In genomic region chr6:43506667-43507471, GRCh38 we compare ENCODE assay signal across 8 cellular contexts. TPM values are rescaled to one million over a fixed set of nuclear protein-coding genes. Genes with fewer than 3 reads are reported as not detected.
DNase-seq lines count a peak whose midpoint lies in the region; ATAC-seq and TF ChIP-seq lines count a peak whose summit lies in the region.

No MANE protein-coding gene starts in this region.

- H3K27me3 Mint-ChIP-seq in activated naive CD8-positive, alpha-beta T cell treated with anti-CD3 and anti-CD28 coated beads, Interleukin-2, amount 50 U/mL, for 24 hours: peaks cover 16% of the 10 kb centered on the region

- H3K36me3 ChIP-seq in psoas muscle (ENCODE audit: insufficient read depth in 1 of 2, low read depth in 1 of 2): peaks cover 0 to 57% of the 10 kb centered on the region in 2 donors
- peaks cover 0 to 14% of the 10 kb centered on the region in 2 donors for H3K36me3 ChIP-seq in aorta (ENCODE audit: control insufficient read depth in 1 of 2, insufficient read depth in 2 of 2, low read length in 1 of 2)

- H3K4me3 Mint-ChIP-seq in activated naive CD8-positive, alpha-beta T cell treated with anti-CD3 and anti-CD28 coated beads, Interleukin-2, amount 50 U/mL, for 24 hours: no peak overlapping the region

- peaks cover 15% of the 10 kb centered on the region for H3K36me3 Mint-ChIP-seq in activated naive CD8-positive, alpha-beta T cell treated with anti-CD3 and anti-CD28 coated beads, Interleukin-2, amount 50 U/mL, for 24 hours (ENCODE audit: low read depth)

- H3K27ac ChIP-seq in psoas muscle: no peak overlapping the region
- H3K27ac ChIP-seq in aorta (ENCODE audit: low read depth in 1 of 2, low read length in 2 of 2): no peak overlapping the region

- H3K9me3 ChIP-seq in psoas muscle (no peaks in the 10 kb centered on the region), aorta (ENCODE audit: control insufficient read depth, low read length) (no peaks in the 10 kb centered on the region)

- no peaks in the 10 kb centered on the region for H3K9me3 Mint-ChIP-seq in activated naive CD8-positive, alpha-beta T cell treated with anti-CD3 and anti-CD28 coated beads, Interleukin-2, amount 50 U/mL, for 24 hours

- no peak overlapping the region for H3K4me3 ChIP-seq in psoas muscle
- no peak overlapping the region for H3K4me3 ChIP-seq in aorta (ENCODE audit: low read length in 2 of 2)

- ATAC-seq in GM21576 (IDR thresholded peaks at IDR 0.05; ENCODE audit: unreplicated experiment) (peak; percentile 54), psoas muscle (peak; percentile 71 to 78 (median 77)), aorta (ENCODE audit: low FRiP score) (peak; percentile 76)
- peak; percentile 79 for ATAC-seq in activated naive CD8-positive, alpha-beta T cell treated with anti-CD3 and anti-CD28 coated beads, Interleukin-2, amount 50 U/mL, for 24 hours

- 23 to 27% (median 26%) methylated on average over 14 of the region's 14 CpGs for WGBS in psoas muscle, 3 donors
- WGBS in aorta, 2 donors: 26 to 27% methylated on average over 14 of the region's 14 CpGs

- peaks cover 0 to 9% (median 0%) of the 10 kb centered on the region in 3 donors for H3K27me3 ChIP-seq in psoas muscle (ENCODE audit: insufficient read depth in 3 of 3, low read length in 2 of 3)
- H3K27me3 ChIP-seq in aorta (ENCODE audit: control insufficient read depth in 1 of 2, insufficient read depth in 2 of 2, low read length in 1 of 2): no peaks in the 10 kb centered on the region

- H3K4me1 ChIP-seq in psoas muscle (peaks cover 8% of the 10 kb centered on the region), aorta (ENCODE audit: control insufficient read depth in 1 of 2, insufficient read depth in 2 of 2, low read length in 2 of 2) (no peaks in the 10 kb centered on the region)

- TF ChIP-seq CTCF in psoas muscle (IDR thresholded peaks at IDR 0.05): peak; percentile 97

- no peak overlapping the region for H3K27ac Mint-ChIP-seq in activated naive CD8-positive, alpha-beta T cell treated with anti-CD3 and anti-CD28 coated beads, Interleukin-2, amount 50 U/mL, for 24 hours

- intact Hi-C loops in cardiac septum (cut with DNase I): loop anchor here (2.0 to 5.0 kb wide), 3 partner anchors 52 to 240 kb away; partner anchors contain the start of gene DLK2
- intact Hi-C loops in psoas muscle (cut with DNase I): loop anchor here (1.0 to 2.0 kb wide), 3 partner anchors 52 to 122 kb away; partner anchors contain the start of gene DLK2 (in 1 of the 2)
- intact Hi-C loops in aorta (cut with DNase I): loop anchor here (1.0 to 10.0 kb wide), 7 partner anchors 52 to 272 kb away; partner anchors contain the start of genes DLK2 (in 1 of the 2) and ZNF318 (in 1 of the 2)

- DNase-seq in CMK (ENCODE audit: low read depth): peak; percentile 76
- peak; percentile 64 for DNase-seq in NCI-H128 (lab: John Stamatoyannopoulos, UW; ENCODE audit: unreplicated experiment)
- peak; percentile 63 for DNase-seq in T follicular helper cell (ENCODE audit: low read depth)
- peak; percentile 83 for DNase-seq in activated naive CD8-positive, alpha-beta T cell treated with anti-CD3 and anti-CD28 coated beads, Interleukin-2, amount 50 U/mL, for 24 hours
- peak; percentile 89 for DNase-seq in cardiac septum (ENCODE audit: low spot score)
- DNase-seq in psoas muscle: peak; percentile 70 to 82
- DNase-seq in aorta: peak; percentile 74 to 90

- peaks cover 8% of the 10 kb centered on the region for H3K4me1 Mint-ChIP-seq in activated naive CD8-positive, alpha-beta T cell treated with anti-CD3 and anti-CD28 coated beads, Interleukin-2, amount 50 U/mL, for 24 hours

RNA-seq across cellular contexts. Expression of gene LRRC73, which starts 3.3 kb away (rescaled TPM):
- total RNA-seq in cardiac septum (1.5 TPM), psoas muscle (under 1 TPM in 1 of 4 donors, not detected in 3; 0.20 TPM), aorta (under 1 TPM; 0.39 to 0.62 TPM)
- polyA plus RNA-seq in psoas muscle (under 1 TPM; 0.10 to 0.29 (median 0.26) TPM), aorta (1 to 10 TPM in 1 of 2 donors, under 1 TPM in 1; 0.50 to 1.6 TPM)

RNA-seq across cellular contexts. Expression of gene YIPF3, which starts 9.9 kb away (rescaled TPM):
- total RNA-seq in cardiac septum (65.7 TPM), psoas muscle (10 to 100 TPM; 57.9 to 71.4 (median 63.0) TPM), aorta (10 to 100 TPM; 64.5 to 78.5 TPM)
- polyA plus RNA-seq in psoas muscle (10 to 100 TPM; 57.7 to 91.5 (median 71.8) TPM), aorta (100 to 1,000 TPM in 1 of 2 donors, 10 to 100 TPM in 1; 33.4 to 103 TPM)

RNA-seq across cellular contexts. Expression of gene POLR1C, which starts 10.0 kb away (rescaled TPM):
- total RNA-seq in cardiac septum (14.8 TPM), psoas muscle (10 to 100 TPM; 17.5 to 27.8 (median 24.1) TPM), aorta (10 to 100 TPM; 27.4 to 27.6 TPM)
- polyA plus RNA-seq in psoas muscle (10 to 100 TPM; 23.4 to 64.5 (median 43.2) TPM), aorta (10 to 100 TPM; 11.0 to 16.5 TPM)

RNA-seq across cellular contexts. Expression of gene TJAP1, which starts 29.5 kb away (rescaled TPM):
- 25.1 TPM for total RNA-seq in cardiac septum
- total RNA-seq in psoas muscle: 10 to 100 TPM; 31.4 to 39.9 (median 36.3) TPM
- 10 to 100 TPM; 18.0 to 35.2 (median 20.8) TPM for polyA plus RNA-seq in psoas muscle
- total RNA-seq in aorta: 10 to 100 TPM; 30.6 to 35.5 TPM
- polyA plus RNA-seq in aorta: 10 to 100 TPM in 1 of 2 donors, 1 to 10 TPM in 1; 6.3 to 38.7 TPM

RNA-seq across cellular contexts. Expression of gene DLK2, which starts 51.5 kb away (rescaled TPM):
- total RNA-seq in cardiac septum: 2.9 TPM
- under 1 TPM in 1 of 4 donors, not detected in 3; 0.56 TPM for total RNA-seq in psoas muscle
- polyA plus RNA-seq in psoas muscle: under 1 TPM; 0.04 to 0.90 (median 0.10) TPM
- total RNA-seq in aorta: not detected
- not detected for polyA plus RNA-seq in aorta
